28 cellular contexts compared by ENCODE assay signal in the genomic region with DNA sequence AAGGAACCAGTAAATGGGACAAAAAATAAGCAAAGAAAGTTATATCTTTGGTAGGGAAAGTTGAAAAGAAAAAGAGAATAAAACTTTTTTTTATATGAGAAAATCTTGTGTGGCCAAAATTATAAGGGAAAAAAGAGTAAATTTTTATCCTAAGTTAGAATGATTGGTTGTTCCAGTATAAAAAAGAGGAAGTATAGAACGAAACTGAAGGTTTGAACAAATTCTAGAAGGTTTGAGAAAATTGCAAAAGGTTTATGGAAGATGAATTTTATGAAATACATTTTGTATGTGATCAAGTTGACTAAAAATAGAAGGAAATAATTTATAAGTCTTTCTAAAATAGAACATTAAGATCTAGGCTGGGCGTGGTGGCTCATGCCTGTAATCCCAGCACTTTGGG.
DNase-seq lines count a peak whose midpoint lies in the region; ATAC-seq and TF ChIP-seq lines count a peak whose summit lies in the region.
"Had no signal": no experiment of that assay in that cellular context is flagged by ENCODE, and none has a peak within 500 bp of the region (broad histone marks: within the 10 kb centered on the region; RNA-seq: fewer than 3 reads in every experiment).

No MANE protein-coding gene starts in this region.

- no peaks in the 10 kb centered on the region for H3K27me3 ChIP-seq in upper lobe of right lung
- H3K27me3 ChIP-seq: neural progenitor cell, upper lobe of left lung had no signal

- no peaks in the 10 kb centered on the region for H3K36me3 ChIP-seq in upper lobe of right lung
- H3K36me3 ChIP-seq: neural progenitor cell, upper lobe of left lung had no signal

- intact Hi-C loops in activated B cell treated with CpG ODN at 0.5 μM for 24 hours (cut with micrococcal nuclease): loop anchor here (5.0 kb wide), 1 partner anchor 34 kb away; no protein-coding TSS in a partner anchor
- intact Hi-C loops in upper lobe of right lung (cut with DNase I): no loop called here

- no peaks in the 10 kb centered on the region for H3K9me3 Mint-ChIP-seq in activated B cell treated with CpG ODN at 0.5 μM for 24 hours
- H3K9me3 Mint-ChIP-seq: activated T-helper 17 cell treated with anti-CD3 and anti-CD28 coated beads, Interleukin-2, amount 50 U/mL, for 72 hours; brain; CD4-positive, alpha-beta memory T cell; neural progenitor cell; T-helper 2 cell treated with Interferon-gamma antibody and Interleukin-4, amounts not matched to agents 5 μg/mL and 100 μg/mL, for 36 hours had no signal

- H3K36me3 Mint-ChIP-seq in activated B cell treated with CpG ODN at 0.5 μM for 24 hours (ENCODE audit: low read depth): peaks cover 11% of the 10 kb centered on the region
- H3K36me3 Mint-ChIP-seq: brain, neural progenitor cell had no signal

- DNase-seq in SKM-1 treated with dmso at 0.1 percent for 144 hours (lab: John Stamatoyannopoulos, UW; ENCODE audit: unreplicated experiment): peak; percentile 16
- no peak for DNase-seq in SKM-1 (lab: John Stamatoyannopoulos, UW; ENCODE audit: unreplicated experiment)
- peak; percentile 23 for DNase-seq in NAMALWA (ENCODE audit: low spot score)
- no peak for DNase-seq in activated B cell treated with CpG ODN at 0.5 μM for 24 hours
- DNase-seq in upper lobe of right lung: peak; percentile 4
- DNase-seq in DMS153 (lab: John Stamatoyannopoulos, UW): no peak
- no peak for DNase-seq in activated CD8-positive, alpha-beta memory T cell treated with anti-CD3 and anti-CD28 coated beads, Interleukin-2, amount 50 U/mL, for 4 hours
- DNase-seq in glomerular visceral epithelial cell (ENCODE audit: extremely low spot score): no peak
- DNase-seq: activated CD8-positive, alpha-beta T cell treated with anti-CD3 and anti-CD28 coated beads, Interleukin-2, amount 10 ng/mL, durations not matched to agents 7 days and 5 days; activated naive CD4-positive, alpha-beta T cell treated with anti-CD3 and anti-CD28 coated beads, Interleukin-2, amount 50 U/mL, for 16 hours; amniotic stem cell; CD4-positive, alpha-beta memory T cell; mesenchymal stem cell; NCI-H1417 treated with DMSO at 0.1 percent for 48 hours; NCI-H2029 treated with DMSO at 0.1 percent for 48 hours; NCI-H2227 treated with DMSO at 0.1 percent for 48 hours; NCI-H69; retina; stimulated activated naive CD4-positive, alpha-beta T cell; upper lobe of left lung had no signal

- POLR2A ChIA-PET in activated B cell treated with CpG ODN at 0.5 μM for 24 hours (lab: Charles Lee): interaction anchor here (0.6 kb wide), 1 partner anchor 32 kb away, joined by 3 read pairs; no protein-coding TSS in a partner anchor

- no peak overlapping the region for H3K27ac ChIP-seq in upper lobe of right lung
- H3K27ac ChIP-seq: neural progenitor cell, parathyroid adenoma, skin epidermis, upper lobe of left lung had no signal

- H3K4me1 ChIP-seq in upper lobe of right lung: peaks cover 10% of the 10 kb centered on the region
- H3K4me1 ChIP-seq: neural progenitor cell, parathyroid adenoma, upper lobe of left lung had no signal

- no peaks in the 10 kb centered on the region for H3K27me3 Mint-ChIP-seq in activated B cell treated with CpG ODN at 0.5 μM for 24 hours
- H3K27me3 Mint-ChIP-seq: activated T-helper 17 cell treated with anti-CD3 and anti-CD28 coated beads, Interleukin-2, amount 50 U/mL, for 72 hours; CD4-positive, alpha-beta memory T cell had no signal

- H3K4me3 ChIP-seq in upper lobe of right lung: no peak overlapping the region
- H3K4me3 ChIP-seq: neural progenitor cell, skin epidermis, upper lobe of left lung had no signal

- H3K9me3 ChIP-seq in upper lobe of right lung: no peaks in the 10 kb centered on the region
- H3K9me3 ChIP-seq: upper lobe of left lung had no signal

- CTCF ChIA-PET in activated B cell treated with CpG ODN at 0.5 μM for 24 hours (lab: Charles Lee): no interaction called here

- ATAC-seq in activated B cell treated with CpG ODN at 0.5 μM for 24 hours (ENCODE audit: low read depth) (no peak), upper lobe of right lung (no peak)
- ATAC-seq: activated CD8-positive, alpha-beta T cell treated with anti-CD3 and anti-CD28 coated beads, Interleukin-2, amount 10 ng/mL, durations not matched to agents 7 days and 5 days; activated T-helper 17 cell treated with anti-CD3 and anti-CD28 coated beads, Interleukin-2, amount 50 U/mL, for 72 hours; left lobe of liver; SK-N-SH treated with all-trans-retinoic acid at 6 μM for 48 hours had no signal

- H3K4me3 Mint-ChIP-seq in activated B cell treated with CpG ODN at 0.5 μM for 24 hours: peak overlapping the region; percentile 60
- H3K4me3 Mint-ChIP-seq: activated CD8-positive, alpha-beta T cell treated with anti-CD3 and anti-CD28 coated beads, Interleukin-2, amount 10 ng/mL, durations not matched to agents 7 days and 5 days; activated T-helper 17 cell treated with anti-CD3 and anti-CD28 coated beads, Interleukin-2, amount 50 U/mL, for 72 hours; brain; CD4-positive, alpha-beta memory T cell; neural progenitor cell; T-helper 2 cell treated with Interferon-gamma antibody and Interleukin-4, amounts not matched to agents 5 μg/mL and 100 μg/mL, for 36 hours had no signal

- peaks cover 78% of the 10 kb centered on the region for H3K4me1 Mint-ChIP-seq in activated B cell treated with CpG ODN at 0.5 μM for 24 hours

- TF ChIP-seq CTCF in activated B cell treated with CpG ODN at 0.5 μM for 24 hours (IDR thresholded peaks at IDR 0.05): no peak
- no peak for TF ChIP-seq CTCF in upper lobe of right lung (IDR thresholded peaks at IDR 0.05)

- peak overlapping the region; percentile 89 for H3K27ac Mint-ChIP-seq in activated B cell treated with CpG ODN at 0.5 μM for 24 hours
- H3K27ac Mint-ChIP-seq: activated CD8-positive, alpha-beta T cell treated with anti-CD3 and anti-CD28 coated beads, Interleukin-2, amount 10 ng/mL, durations not matched to agents 7 days and 5 days; activated T-helper 17 cell treated with anti-CD3 and anti-CD28 coated beads, Interleukin-2, amount 50 U/mL, for 72 hours; neural progenitor cell; T-helper 2 cell treated with Interferon-gamma antibody and Interleukin-4, amounts not matched to agents 5 μg/mL and 100 μg/mL, for 36 hours had no signal

Comparison
In these comparisons a context has a peak if more than half of its experiments do, and no peak if none do; other contexts are left out.
1. DNase-seq: peak in SKM-1 treated with dmso at 0.1 percent for 144 hours (single experiment), NAMALWA (single experiment) and upper lobe of right lung (single experiment); none in SKM-1 (single experiment), activated B cell treated with CpG ODN at 0.5 μM for 24 hours (single experiment), DMS153 (single experiment), activated CD8-positive, alpha-beta memory T cell treated with anti-CD3 and anti-CD28 coated beads, Interleukin-2, amount 50 U/mL, for 4 hours (single experiment) and glomerular visceral epithelial cell (single experiment).